ENCODE assay signal across 23 cellular contexts in the genomic region with DNA sequence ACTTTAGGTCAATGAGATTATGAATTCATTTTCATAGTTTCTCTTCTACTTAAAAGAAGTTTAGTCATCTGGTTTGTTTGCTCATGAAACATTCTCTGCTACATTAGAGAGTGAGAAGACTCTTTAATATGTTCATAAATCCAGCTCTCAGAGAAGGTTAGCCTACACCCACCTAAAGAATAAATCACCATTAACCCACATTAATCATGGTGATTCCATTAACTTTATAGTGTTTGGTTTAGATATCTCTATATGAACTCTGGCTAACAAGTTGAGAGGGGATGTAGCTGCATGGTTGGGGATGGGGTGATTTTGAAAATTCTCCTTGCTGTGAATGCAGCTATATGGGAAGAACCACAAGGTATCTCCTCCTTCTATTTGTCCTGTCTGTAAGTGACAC. TPM values are rescaled to one million over a fixed set of nuclear protein-coding genes. Genes with fewer than 3 reads are reported as not detected.
DNase-seq lines count a peak whose midpoint lies in the region; ATAC-seq, FAIRE-seq and TF ChIP-seq lines count a peak whose summit lies in the region.
"Had no signal": no experiment of that assay in that cellular context is flagged by ENCODE, and none has a peak within 500 bp of the region (broad histone marks: within the 10 kb centered on the region; RNA-seq: fewer than 3 reads in every experiment).

No MANE protein-coding gene starts in this region.

- peak overlapping the region; percentile 45 to 46; a peak in 3 of 4 replicates for H4K8ac ChIP-seq in IMR-90 (ENCODE audit: low read depth in 2 of 2, low read length in 2 of 2)

- H3K4me3 Mint-ChIP-seq in progenitor cell of endocrine pancreas (ENCODE audit: low read depth), result no peak overlapping the region
- H3K4me3 Mint-ChIP-seq: activated CD4-positive, alpha-beta memory T cell treated with anti-CD3 and anti-CD28 coated beads for 36 hours; activated naive CD8-positive, alpha-beta T cell treated with anti-CD3 and anti-CD28 coated beads for 36 hours; activated T-cell treated with anti-CD3 and anti-CD28 coated beads, Interleukin-2, amount 50 U/mL, for 72 hours; CD4-positive, CD25-positive, alpha-beta regulatory T cell; stimulated activated effector memory CD8-positive, alpha-beta T cell treated with anti-CD3 and anti-CD28 coated beads, Interleukin-12 subunit alpha, Interleukin-12 subunit beta, amount 100 ng/mL, for 72 hours; type B pancreatic cell had no signal

- CTCF ChIA-PET in A549 (lab: Yijun Ruan, JAX) (interaction anchor here (1.0 to 8.7 kb wide), 4 partner anchors 9 to 44 kb away, joined by 3 to 56 read pairs (median 4); no protein-coding TSS in a partner anchor), IMR-90 (lab: Yijun Ruan, JAX) (no interaction called here)

- H3K4me1 ChIP-seq in A549, result peaks cover 83% of the 10 kb centered on the region
- H3K4me1 ChIP-seq in IMR-90 (ENCODE audit: control insufficient read depth, insufficient read depth, low read length), result peaks cover 13% of the 10 kb centered on the region
- peaks cover 25% of the 10 kb centered on the region for H3K4me1 ChIP-seq in hepatocyte (ENCODE audit: insufficient read depth)
- H3K4me1 ChIP-seq: parathyroid adenoma had no signal

- no peaks in the 10 kb centered on the region for H3K9me2 ChIP-seq in hepatocyte (replicated peaks; ENCODE audit: insufficient read depth)

- no peak overlapping the region for H2AFZ ChIP-seq in IMR-90 (replicated peaks; ENCODE audit: low read length, poor library complexity)
- no peak overlapping the region for H2AFZ ChIP-seq in hepatocyte
- H2AFZ ChIP-seq: parathyroid adenoma had no signal

- H3K18ac ChIP-seq in IMR-90 (ENCODE audit: low read depth, low read length), result peak overlapping the region; percentile 73; the same call in 1 of the 2 replicates

- H3K23ac ChIP-seq in IMR-90 (ENCODE audit: low read depth, low read length), result peak overlapping the region; percentile 50; the same call in 1 of the 2 replicates

- no TSS peak for BruUV-seq in IMR-90 (replicated peaks; lab: Mats Ljungman, UMichigan)

- peak overlapping the region; percentile 54 for H3K27ac Mint-ChIP-seq in progenitor cell of endocrine pancreas
- H3K27ac Mint-ChIP-seq: activated CD4-positive, alpha-beta memory T cell treated with anti-CD3 and anti-CD28 coated beads for 36 hours; activated naive CD8-positive, alpha-beta T cell treated with anti-CD3 and anti-CD28 coated beads for 36 hours; activated T-cell treated with anti-CD3 and anti-CD28 coated beads, Interleukin-2, amount 50 U/mL, for 72 hours; CD4-positive, CD25-positive, alpha-beta regulatory T cell; stimulated activated effector memory CD8-positive, alpha-beta T cell treated with anti-CD3 and anti-CD28 coated beads, Interleukin-12 subunit alpha, Interleukin-12 subunit beta, amount 100 ng/mL, for 72 hours; type B pancreatic cell had no signal

- DNase-seq in A549 (ENCODE audit: low read depth in 1 of 2, low spot score in 1 of 2) (no peak), IMR-90 (no peak), hepatocyte (ENCODE audit: low spot score) (no peak), progenitor cell of endocrine pancreas (ENCODE audit: low spot score, unreplicated experiment) (no peak), NCI-H2227 treated with DMSO at 0.1 percent for 48 hours (lab: John Stamatoyannopoulos, UW) (no peak), germinal center (ENCODE audit: low spot score) (no peak)
- DNase-seq: activated CD4-positive, alpha-beta memory T cell treated with anti-CD3 and anti-CD28 coated beads for 36 hours; activated naive CD8-positive, alpha-beta T cell treated with anti-CD3 and anti-CD28 coated beads for 36 hours; activated T-cell treated with anti-CD3 and anti-CD28 coated beads, Interleukin-2, amount 50 U/mL, for 72 hours; CD4-positive, CD25-positive, alpha-beta regulatory T cell; DMS53; mucosa of descending colon; NCI-H1694; NCI-H446; T-helper 1 cell had no signal

- H3K79me1 ChIP-seq in IMR-90 (ENCODE audit: low read depth in 1 of 2, low read length in 2 of 2), result peaks cover 6 to 29% of the 10 kb centered on the region in 2 experiments

- intact Hi-C loops in IMR-90 (cut with micrococcal nuclease), result no loop called here

- peak overlapping the region; percentile 62; the same call in 1 of the 2 replicates for H2AK5ac ChIP-seq in IMR-90 (ENCODE audit: low read depth, low read length)

- in situ Hi-C loops in IMR-90 (cut with MboI; ENCODE audit: low sequenced_read_pairs), result no loop called here

- POLR2A ChIA-PET in A549 (lab: Yijun Ruan, JAX), result interaction anchor here (0.8 to 1.2 kb wide), 2 partner anchors 14 to 42 kb away, joined by 3 read pairs; no protein-coding TSS in a partner anchor
- POLR2A ChIA-PET in IMR-90 (lab: Charles Lee; ENCODE audit: unreplicated experiment), result interaction anchor here (0.6 kb wide), 1 partner anchor 56 kb away, joined by 11 read pairs; no protein-coding TSS in a partner anchor

- peak overlapping the region; percentile 64 for H2BK120ac ChIP-seq in IMR-90 (ENCODE audit: low read depth, low read length)

- no peak overlapping the region for H2AK9ac ChIP-seq in IMR-90 (replicated peaks; ENCODE audit: low read depth, low read length, poor library complexity)

- 0 out of 3 replicates have a peak overlapping the region, but pooled peaks have one; percentile 32 for H2BK15ac ChIP-seq in IMR-90 (ENCODE audit: low read depth, low read length)

- no peaks in the 10 kb centered on the region for H3K9me1 ChIP-seq in IMR-90 (ENCODE audit: insufficient read depth, low read length)

- TF ChIP-seq POLR2A in A549 (IDR thresholded peaks at IDR 0.05; ENCODE audit: low read length) (no peak), IMR-90 (IDR thresholded peaks at IDR 0.05; ENCODE audit: low read depth, low read length) (no peak)

- H3K27ac ChIP-seq in A549, result peak overlapping the region; percentile 92 to 98
- H3K27ac ChIP-seq in IMR-90 (ENCODE audit: insufficient read depth, low read length), result no peak overlapping the region
- H3K27ac ChIP-seq in hepatocyte, result peak overlapping the region; percentile 6
- H3K27ac ChIP-seq: cardiac muscle cell, parathyroid adenoma had no signal

- TF ChIP-seq CTCF in A549 (IDR thresholded peaks at IDR 0.05) (no peak), IMR-90 (conservative IDR thresholded peaks at IDR 0.05; ENCODE audit: low read depth, low read length) (no peak), hepatocyte (IDR thresholded peaks at IDR 0.05; ENCODE audit: poor library complexity) (no peak), progenitor cell of endocrine pancreas (IDR thresholded peaks at IDR 0.05; ENCODE audit: unreplicated experiment) (no peak)

- no peaks in the 10 kb centered on the region for H4K20me1 ChIP-seq in IMR-90 (ENCODE audit: insufficient read depth, low read length)
- H4K20me1 ChIP-seq in hepatocyte (ENCODE audit: insufficient read depth, poor library complexity, severe bottlenecking), result no peaks in the 10 kb centered on the region

- 0 out of 2 replicates have a peak overlapping the region, but pooled peaks have one; percentile 51 for H4K5ac ChIP-seq in IMR-90 (ENCODE audit: low read depth, low read length)

- H3K14ac ChIP-seq in IMR-90 (replicated peaks; ENCODE audit: low read depth, low read length), result 0 out of 2 replicates have a peak overlapping the region, but pooled peaks have one; percentile 65

- H3K56ac ChIP-seq in IMR-90 (ENCODE audit: extremely low read depth, insufficient read depth, low read length), result no peak overlapping the region

- peaks cover 50% of the 10 kb centered on the region for H3K4me1 Mint-ChIP-seq in progenitor cell of endocrine pancreas (ENCODE audit: low read depth)
- H3K4me1 Mint-ChIP-seq: activated naive CD8-positive, alpha-beta T cell treated with anti-CD3 and anti-CD28 coated beads for 36 hours; CD4-positive, CD25-positive, alpha-beta regulatory T cell; stimulated activated effector memory CD8-positive, alpha-beta T cell treated with anti-CD3 and anti-CD28 coated beads, Interleukin-12 subunit alpha, Interleukin-12 subunit beta, amount 100 ng/mL, for 72 hours had no signal

- H3K36me3 ChIP-seq in IMR-90 (ENCODE audit: control insufficient read depth, insufficient read depth, low read length) (peaks cover 17% of the 10 kb centered on the region), hepatocyte (replicated peaks; ENCODE audit: insufficient read depth, low read depth) (no peaks in the 10 kb centered on the region)
- H3K36me3 ChIP-seq: cardiac muscle cell had no signal

- peak overlapping the region; percentile 82 for H2BK5ac ChIP-seq in IMR-90 (ENCODE audit: low read depth, low read length, poor library complexity, severe bottlenecking)

- dilution Hi-C loops in IMR-90 (cut with HindIII; ENCODE audit: low sequenced_read_pairs, unreplicated experiment), result no loop called here

- no peak for ATAC-seq in A549
- ATAC-seq in IMR-90 (ENCODE audit: low read depth), result peak; percentile 6; the same call in 1 of the 2 replicates
- no peak for ATAC-seq in GM21786 (IDR thresholded peaks at IDR 0.05; ENCODE audit: unreplicated experiment)
- ATAC-seq in HG03521 (IDR thresholded peaks at IDR 0.05; ENCODE audit: unreplicated experiment), result no peak
- ATAC-seq: activated T-cell treated with anti-CD3 and anti-CD28 coated beads, Interleukin-2, amount 50 U/mL, for 72 hours; mucosa of descending colon; Right ventricle myocardium inferior; stimulated activated effector memory CD8-positive, alpha-beta T cell treated with anti-CD3 and anti-CD28 coated beads, Interleukin-12 subunit alpha, Interleukin-12 subunit beta, amount 100 ng/mL, for 72 hours had no signal

- TF ChIP-seq RAD21 in A549 (conservative IDR thresholded peaks at IDR 0.05 in 1 of 2, IDR thresholded peaks at IDR 0.05 in 1 of 2) (no peak), IMR-90 (IDR thresholded peaks at IDR 0.05; ENCODE audit: low read length) (no peak)

- no peak for FAIRE-seq in A549 (lab: Jason Lieb, UNC)
- FAIRE-seq: keratinocyte had no signal

- peak overlapping the region; percentile 63; the same call in 1 of the 2 replicates for H2BK20ac ChIP-seq in IMR-90 (ENCODE audit: low read depth, low read length)

- no peaks in the 10 kb centered on the region for H3K9me3 ChIP-seq in A549
- no peaks in the 10 kb centered on the region for H3K9me3 ChIP-seq in IMR-90 (ENCODE audit: control insufficient read depth, insufficient read depth, low read length)
- H3K9me3 ChIP-seq in hepatocyte (ENCODE audit: low read depth), result no peaks in the 10 kb centered on the region
- H3K9me3 ChIP-seq: mucosa of descending colon had no signal

- H3K79me2 ChIP-seq in hepatocyte, result peaks cover 38% of the 10 kb centered on the region
- H3K79me2 ChIP-seq: parathyroid adenoma had no signal

- no peak overlapping the region for H3K9ac ChIP-seq in IMR-90 (ENCODE audit: low read depth, low read length)
- H3K9ac ChIP-seq: parathyroid adenoma had no signal

- TF ChIP-seq EP300 in A549 (IDR thresholded peaks at IDR 0.05), result no peak

- H3K9me3 Mint-ChIP-seq in progenitor cell of endocrine pancreas (ENCODE audit: low read depth), result no peaks in the 10 kb centered on the region
- H3K9me3 Mint-ChIP-seq: activated CD4-positive, alpha-beta memory T cell treated with anti-CD3 and anti-CD28 coated beads for 36 hours; activated naive CD8-positive, alpha-beta T cell treated with anti-CD3 and anti-CD28 coated beads for 36 hours; activated T-cell treated with anti-CD3 and anti-CD28 coated beads, Interleukin-2, amount 50 U/mL, for 72 hours; type B pancreatic cell had no signal

- no peak overlapping the region for H4K91ac ChIP-seq in IMR-90 (ENCODE audit: insufficient read depth, low read depth, low read length)

- peaks cover 7% of the 10 kb centered on the region for H3K36me3 Mint-ChIP-seq in progenitor cell of endocrine pancreas (ENCODE audit: insufficient read depth)
- H3K36me3 Mint-ChIP-seq: activated CD4-positive, alpha-beta memory T cell treated with anti-CD3 and anti-CD28 coated beads for 36 hours; activated naive CD8-positive, alpha-beta T cell treated with anti-CD3 and anti-CD28 coated beads for 36 hours; CD4-positive, CD25-positive, alpha-beta regulatory T cell; stimulated activated effector memory CD8-positive, alpha-beta T cell treated with anti-CD3 and anti-CD28 coated beads, Interleukin-12 subunit alpha, Interleukin-12 subunit beta, amount 100 ng/mL, for 72 hours; type B pancreatic cell had no signal

- no peaks in the 10 kb centered on the region for H3K27me3 ChIP-seq in IMR-90 (ENCODE audit: control insufficient read depth, insufficient read depth, low read length)
- no peaks in the 10 kb centered on the region for H3K27me3 ChIP-seq in hepatocyte
- H3K27me3 ChIP-seq: cardiac muscle cell had no signal

- H3K4ac ChIP-seq in IMR-90 (ENCODE audit: low read depth, low read length), result peak overlapping the region; percentile 52; the same call in 1 of the 2 replicates

- no peaks in the 10 kb centered on the region for H3K27me3 Mint-ChIP-seq in progenitor cell of endocrine pancreas
- H3K27me3 Mint-ChIP-seq: activated CD4-positive, alpha-beta memory T cell treated with anti-CD3 and anti-CD28 coated beads for 36 hours; type B pancreatic cell had no signal

- no peak overlapping the region; the same call in 2 of the 3 replicates for H3K4me3 ChIP-seq in A549
- no peak overlapping the region for H3K4me3 ChIP-seq in IMR-90 (ENCODE audit: insufficient read depth, low read depth, low read length)
- H3K4me3 ChIP-seq in hepatocyte, result no peak overlapping the region
- H3K4me3 ChIP-seq: cardiac muscle cell, mucosa of descending colon had no signal

- H3K4me2 ChIP-seq in A549 (peak overlapping the region; percentile 93), IMR-90 (ENCODE audit: low read depth, low read length) (peak overlapping the region; percentile 44), hepatocyte (no peak overlapping the region)

RNA-seq across cellular contexts. Expression of a gene that starts 10.7 kb away (rescaled TPM):
- polyA plus RNA-seq in A549 (2011; rRNA removed) (104 and 107 TPM in 2 replicates), A549 (2017; fragmentation: RNase III; extraction: RNeasy Plus Mini Kit Qiagen cat#74134 plus additional on column Dnase treatment) (12.3 to 18.7 TPM (median 14.3 TPM) in 3 replicates), IMR-90 (2012; rRNA removed) (25.6 and 33.9 TPM in 2 replicates), hepatocyte (79.7 and 79.9 TPM in 2 replicates)
- 5.3 and 5.4 TPM in 2 replicates for polyA plus RNA-seq in A549 (2012; cell fraction: cytosol; rRNA removed)
- polyA plus RNA-seq in A549 (2012; cell fraction: nucleus; rRNA removed), result 4.4 and 8.1 TPM in 2 replicates
- 49.1 and 67.2 TPM in 2 replicates for polyA minus RNA-seq in A549 (2011; rRNA and poly(A)+ RNA removed)
- total RNA-seq in IMR-90 (2012; rRNA removed) (83.0 and 93.9 TPM in 2 replicates), hepatocyte (104 and 122 TPM in 2 replicates), progenitor cell of endocrine pancreas (17.5 and 23.5 TPM in 2 replicates)
- 5.4 and 6.5 TPM in 2 replicates for polyA plus RNA-seq in IMR-90 (2012; cell fraction: cytosol; rRNA removed)
- 2.1 and 22.1 TPM in 2 replicates for polyA plus RNA-seq in IMR-90 (2012; cell fraction: nucleus; rRNA removed; ENCODE audit: low replicate concordance)
- total RNA-seq: activated CD4-positive, alpha-beta memory T cell treated with anti-CD3 and anti-CD28 coated beads for 36 hours; activated naive CD8-positive, alpha-beta T cell treated with anti-CD3 and anti-CD28 coated beads for 36 hours had no signal
- polyA plus RNA-seq: CD4-positive, CD25-positive, alpha-beta regulatory T cell had no signal
